In genomic region chr6:31736026-31736767, GRCh38 we compare ENCODE assay signal across 8 cellular contexts. TPM values are rescaled to one million over a fixed set of nuclear protein-coding genes. Genes with fewer than 3 reads are reported as not detected.
DNase-seq lines count a peak whose midpoint lies in the region; ATAC-seq and TF ChIP-seq lines count a peak whose summit lies in the region.

Gene CLIC1 (minus strand): TSS chr6:31736530. CDS start chr6:31736300, 230 bp downstream.

- H3K27ac ChIP-seq in CD4-positive, CD25-positive, alpha-beta regulatory T cell (ENCODE audit: insufficient read depth, low read length, poor library complexity, severe bottlenecking): peak within 1 kb of the TSS; percentile 91
- peak within 1 kb of the TSS; percentile 87 for H3K27ac ChIP-seq in layer of hippocampus (ENCODE audit: low read depth, low read length)

- intact Hi-C loops in activated CD4-positive, alpha-beta T cell treated with anti-CD3 and anti-CD28 coated beads for 36 hours (cut with DNase I, micrococcal nuclease): loop anchor here (1.0 to 10.0 kb wide), 8 partner anchors 33 to 1469 kb away; partner anchors contain the start of genes ABHD16A (in 1 of the 2), AGPAT1 (in 1 of the 2), BAG6 (in 1 of the 2) and HSD17B8 (in 1 of the 2)

- peaks cover 28% of the 10 kb centered on the region for H3K36me3 ChIP-seq in CD4-positive, CD25-positive, alpha-beta regulatory T cell (ENCODE audit: control insufficient read depth, insufficient read depth, low read length)

- H3K4me1 Mint-ChIP-seq in CD4-positive, CD25-positive, alpha-beta regulatory T cell: peaks cover 18 to 89% (median 50%) of the 10 kb centered on the region in 4 donors
- H3K4me1 Mint-ChIP-seq in activated CD4-positive, alpha-beta T cell treated with anti-CD3 and anti-CD28 coated beads for 36 hours: peaks cover 56% of the 10 kb centered on the region

- H3K36me3 Mint-ChIP-seq in CD4-positive, CD25-positive, alpha-beta regulatory T cell: peaks cover 18% of the 10 kb centered on the region
- H3K36me3 Mint-ChIP-seq in activated CD4-positive, alpha-beta T cell treated with anti-CD3 and anti-CD28 coated beads for 36 hours (ENCODE audit: low read depth): peaks cover 53% of the 10 kb centered on the region

- DNase-seq in CD4-positive, CD25-positive, alpha-beta regulatory T cell: peak; percentile 46 to 78 (median 71)
- DNase-seq in HCEC 1CT (peak; percentile 83), NCI-H460 (ENCODE audit: extremely low read depth, low read depth) (peak; percentile 73), choroid plexus epithelial cell (ENCODE audit: low read depth) (peak; percentile 82)
- DNase-seq in activated CD4-positive, alpha-beta T cell treated with anti-CD3 and anti-CD28 coated beads for 36 hours: peak; percentile 92
- DNase-seq in stimulated activated CD4-positive, alpha-beta T cell treated with anti-CD3 and anti-CD28 coated beads, Interleukin-2, amount 100 ng/mL, for 4 hours (ENCODE audit: low read depth): peak; percentile 76

- H3K9me3 Mint-ChIP-seq in CD4-positive, CD25-positive, alpha-beta regulatory T cell: no peaks in the 10 kb centered on the region
- no peaks in the 10 kb centered on the region for H3K9me3 Mint-ChIP-seq in activated CD4-positive, alpha-beta T cell treated with anti-CD3 and anti-CD28 coated beads for 36 hours (ENCODE audit: low read depth)

- no peaks in the 10 kb centered on the region for H3K27me3 ChIP-seq in CD4-positive, CD25-positive, alpha-beta regulatory T cell (ENCODE audit: control insufficient read depth, insufficient read depth, low read length)
- H3K27me3 ChIP-seq in layer of hippocampus (ENCODE audit: control insufficient read depth, insufficient read depth, low read length): no peaks in the 10 kb centered on the region

- no peaks in the 10 kb centered on the region for H3K27me3 Mint-ChIP-seq in CD4-positive, CD25-positive, alpha-beta regulatory T cell
- H3K27me3 Mint-ChIP-seq in activated CD4-positive, alpha-beta T cell treated with anti-CD3 and anti-CD28 coated beads for 36 hours: no peaks in the 10 kb centered on the region

- H3K9me3 ChIP-seq in CD4-positive, CD25-positive, alpha-beta regulatory T cell (ENCODE audit: control insufficient read depth in 2 of 2, low read length in 2 of 2): no peaks in the 10 kb centered on the region

- peak within 1 kb of the TSS; percentile 93 for H3K4me3 ChIP-seq in CD4-positive, CD25-positive, alpha-beta regulatory T cell (ENCODE audit: low read depth, low read length)
- H3K4me3 ChIP-seq in choroid plexus epithelial cell (ENCODE audit: low read depth, low read length): peak within 1 kb of the TSS; percentile 91

- CTCF ChIA-PET in activated CD4-positive, alpha-beta T cell treated with anti-CD3 and anti-CD28 coated beads for 36 hours (lab: Charles Lee): interaction anchor here (0.6 to 2.2 kb wide), 9 partner anchors 39 to 437 kb away, joined by 3 to 6 read pairs (median 4); partner anchors contain the start of gene NFKBIL1

- POLR2A ChIA-PET in activated CD4-positive, alpha-beta T cell treated with anti-CD3 and anti-CD28 coated beads for 36 hours (lab: Charles Lee): interaction anchor here (0.5 to 1.3 kb wide), 5 partner anchors 33 to 395 kb away, joined by 3 to 7 read pairs (median 3); partner anchors contain the start of genes ABHD16A, BAG6 and GPANK1

- peaks cover 69% of the 10 kb centered on the region for H3K4me1 ChIP-seq in CD4-positive, CD25-positive, alpha-beta regulatory T cell (ENCODE audit: control insufficient read depth, insufficient read depth, low read length, poor library complexity, severe bottlenecking)

- peak; percentile 4 to 13 for ATAC-seq in CD4-positive, CD25-positive, alpha-beta regulatory T cell (ENCODE audit: low read depth in 2 of 2)
- ATAC-seq in activated CD4-positive, alpha-beta T cell treated with anti-CD3 and anti-CD28 coated beads for 36 hours: peak; percentile 43
- no peak for ATAC-seq in GM19397 (IDR thresholded peaks at IDR 0.05; ENCODE audit: unreplicated experiment)

- peak within 1 kb of the TSS; percentile 89 to 95 (median 94) for H3K27ac Mint-ChIP-seq in CD4-positive, CD25-positive, alpha-beta regulatory T cell
- H3K27ac Mint-ChIP-seq in activated CD4-positive, alpha-beta T cell treated with anti-CD3 and anti-CD28 coated beads for 36 hours: peak within 1 kb of the TSS; percentile 89

- peak within 1 kb of the TSS; percentile 97 to 99 (median 98) for H3K4me3 Mint-ChIP-seq in CD4-positive, CD25-positive, alpha-beta regulatory T cell
- H3K4me3 Mint-ChIP-seq in activated CD4-positive, alpha-beta T cell treated with anti-CD3 and anti-CD28 coated beads for 36 hours: peak within 1 kb of the TSS; percentile 96

- TF ChIP-seq CTCF in choroid plexus epithelial cell (conservative IDR thresholded peaks at IDR 0.05; ENCODE audit: low read depth, low read length): no peak

RNA-seq across cellular contexts. Expression of gene CLIC1, which starts in this region (rescaled TPM):
- 192 TPM for total RNA-seq in CD4-positive, CD25-positive, alpha-beta regulatory T cell
- polyA plus RNA-seq in CD4-positive, CD25-positive, alpha-beta regulatory T cell: 100 to 1,000 TPM; 481 to 771 (median 621) TPM
- total RNA-seq in NCI-H460 (2014; rRNA removed; shearing (Covaris generic)): 376 and 448 TPM in 2 replicates
- polyA plus RNA-seq in NCI-H460 (2014; cell fraction: nucleus; rRNA removed): 264 and 285 TPM in 2 replicates
- 100 to 1,000 TPM; 357 to 438 TPM for total RNA-seq in activated CD4-positive, alpha-beta T cell treated with anti-CD3 and anti-CD28 coated beads for 36 hours
